ENCODE assay signal across 16 cellular contexts in the genomic region with DNA sequence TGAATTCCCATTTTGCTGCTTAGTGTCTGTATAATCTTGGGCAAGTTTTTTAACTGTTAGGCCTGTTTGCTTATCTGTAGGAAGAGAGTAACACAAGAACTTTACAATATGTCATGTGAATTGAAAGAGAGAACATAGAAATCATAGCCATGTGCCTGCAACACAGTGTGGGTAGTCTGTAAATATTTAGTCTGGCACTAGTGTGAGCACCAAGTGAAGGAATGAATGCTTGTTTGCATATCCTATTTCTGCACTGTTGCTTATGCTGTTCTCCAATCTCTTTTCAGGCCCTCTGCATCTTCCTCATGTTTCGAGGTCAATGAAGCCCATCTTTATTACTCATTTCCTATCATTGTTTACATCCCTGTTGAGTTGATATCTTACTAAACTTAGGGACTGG. TPM values are rescaled to one million over a fixed set of nuclear protein-coding genes. Genes with fewer than 3 reads are reported as not detected.
DNase-seq lines count a peak whose midpoint lies in the region; ATAC-seq, FAIRE-seq and TF ChIP-seq lines count a peak whose summit lies in the region.
"Had no signal": no experiment of that assay in that cellular context is flagged by ENCODE, and none has a peak within 500 bp of the region (broad histone marks: within the 10 kb centered on the region; RNA-seq: fewer than 3 reads in every experiment).

No MANE protein-coding gene starts in this region.

- H3K4me1 ChIP-seq in A549: peaks cover 13% of the 10 kb centered on the region
- peaks cover 0 to 8% of the 10 kb centered on the region in 2 donors for H3K4me1 ChIP-seq in left lung

- H3K9me3 ChIP-seq in A549 (no peaks in the 10 kb centered on the region), left lung (no peaks in the 10 kb centered on the region)

- peak overlapping the region; percentile 23; the same call in 1 of the 2 replicates for H3K27ac Mint-ChIP-seq in HFFc6
- H3K27ac Mint-ChIP-seq: activated naive CD8-positive, alpha-beta T cell treated with anti-CD3 and anti-CD28 coated beads, Interleukin-2, amount 50 U/mL, for 24 hours had no signal

- CTCF ChIA-PET in A549 (lab: Yijun Ruan, JAX): no interaction called here

- H3K27me3 Mint-ChIP-seq in HFFc6 (ENCODE audit: insufficient read depth): no peaks in the 10 kb centered on the region; the same call in none of the 2 replicates
- H3K27me3 Mint-ChIP-seq: activated naive CD8-positive, alpha-beta T cell treated with anti-CD3 and anti-CD28 coated beads, Interleukin-2, amount 50 U/mL, for 24 hours had no signal

- 0 out of 6 replicates have a peak overlapping the region, but pooled peaks of 1 of the 2 experiments have one; percentile 3 for H3K27ac ChIP-seq in A549
- no peak overlapping the region for H3K27ac ChIP-seq in left lung

- DNase-seq in A549 (ENCODE audit: low read depth in 1 of 2, low spot score in 1 of 2) (peak in 1 of 2 experiments; percentile 19), HFFc6 (no peak), bronchial epithelial cell (ENCODE audit: low read depth) (peak; percentile 28), left lung (no peak), inferior parietal cortex (ENCODE audit: extremely low spot score) (no peak), GDM1 (lab: John Stamatoyannopoulos, UW) (no peak), NCI-H187 treated with DMSO at 0.1 percent for 48 hours (lab: John Stamatoyannopoulos, UW) (no peak)
- DNase-seq in stimulated activated CD4-positive, alpha-beta T cell treated with anti-CD3 and anti-CD28 coated beads, Interleukin-4, amount 100 ng/mL, for 24 hours: no peak
- DNase-seq: activated naive CD8-positive, alpha-beta T cell treated with anti-CD3 and anti-CD28 coated beads, Interleukin-2, amount 50 U/mL, for 24 hours; dorsolateral prefrontal cortex; left ventricle myocardium superior; NCI-H1105; NCI-H526 treated with DMSO at 0.1 percent for 48 hours; nucleus accumbens; SHP77 treated with DMSO at 0.1 percent for 48 hours had no signal

- ATAC-seq in A549 (peak in 1 of 2 experiments; percentile 56; a peak in 3 of 6 replicates), left lung (peak; percentile 41)
- ATAC-seq: activated naive CD8-positive, alpha-beta T cell treated with anti-CD3 and anti-CD28 coated beads, Interleukin-2, amount 50 U/mL, for 24 hours; left ventricle myocardium superior had no signal

- H3K36me3 Mint-ChIP-seq in HFFc6 (ENCODE audit: low read depth): peaks cover 5% of the 10 kb centered on the region; the same call in 1 of the 2 replicates

- no peak for TF ChIP-seq POLR2A in A549 (IDR thresholded peaks at IDR 0.05; ENCODE audit: low read length)

- peak overlapping the region; percentile 23 for H3K4me2 ChIP-seq in A549

- H3K4me3 ChIP-seq in A549 (no peak overlapping the region), bronchial epithelial cell (ENCODE audit: low read depth, low read length) (no peak overlapping the region), left lung (no peak overlapping the region)
- H3K4me3 ChIP-seq: dorsolateral prefrontal cortex had no signal

- TF ChIP-seq RAD21 in A549 (conservative IDR thresholded peaks at IDR 0.05 in 1 of 2, IDR thresholded peaks at IDR 0.05 in 1 of 2): no peak

- WGBS in A549 (ENCODE audit: missing lambda C conversion rate): 18% methylated on average over 1 of the region's 1 CpG

- H3K4me1 Mint-ChIP-seq in HFFc6 (ENCODE audit: low read depth): peaks cover 16% of the 10 kb centered on the region

- intact Hi-C loops in left lung (cut with DNase I): no loop called here

- TF ChIP-seq CTCF in A549 (IDR thresholded peaks at IDR 0.05): no peak
- no peak for TF ChIP-seq CTCF in HFFc6 (IDR thresholded peaks at IDR 0.05)
- TF ChIP-seq CTCF in bronchial epithelial cell (IDR thresholded peaks at IDR 0.05; ENCODE audit: insufficient read depth, low read length, severe bottlenecking): no peak
- no peak for TF ChIP-seq CTCF in left lung (IDR thresholded peaks at IDR 0.05)

- FAIRE-seq in A549 (lab: Jason Lieb, UNC) (no peak), bronchial epithelial cell (lab: Jason Lieb, UNC) (no peak)
- FAIRE-seq: H1 had no signal

- H3K9me3 Mint-ChIP-seq in HFFc6: no peaks in the 10 kb centered on the region
- H3K9me3 Mint-ChIP-seq: activated naive CD8-positive, alpha-beta T cell treated with anti-CD3 and anti-CD28 coated beads, Interleukin-2, amount 50 U/mL, for 24 hours had no signal

- POLR2A ChIA-PET in A549 (lab: Yijun Ruan, JAX): no interaction called here

- H3K4me3 Mint-ChIP-seq in HFFc6: no peak overlapping the region
- H3K4me3 Mint-ChIP-seq: activated naive CD8-positive, alpha-beta T cell treated with anti-CD3 and anti-CD28 coated beads, Interleukin-2, amount 50 U/mL, for 24 hours had no signal

- TF ChIP-seq EP300 in A549 (IDR thresholded peaks at IDR 0.05): no peak

- H3K27me3 ChIP-seq in bronchial epithelial cell (ENCODE audit: control insufficient read depth, insufficient read depth, low read length) (no peaks in the 10 kb centered on the region), left lung (no peaks in the 10 kb centered on the region)
- H3K27me3 ChIP-seq: dorsolateral prefrontal cortex had no signal

- H3K36me3 ChIP-seq in bronchial epithelial cell (ENCODE audit: control insufficient read depth, insufficient read depth, low read length): no peaks in the 10 kb centered on the region
- no peaks in the 10 kb centered on the region for H3K36me3 ChIP-seq in left lung

TF ChIP-seq in A549, 52 proteins besides CTCF, POLR2A, EP300 and RAD21:
- TF ChIP-seq ZC3H11A (IDR thresholded peaks at IDR 0.05) (no peak), NPAS2 (CRISPR knock-in tag; IDR thresholded peaks at IDR 0.05; ENCODE audit: borderline replicate concordance) (no peak), TP53 (CRISPR knock-in tag; IDR thresholded peaks at IDR 0.05) (no peak), REST (IDR thresholded peaks at IDR 0.05) (no peak), HEYL (CRISPR knock-in tag; IDR thresholded peaks at IDR 0.05) (no peak), MAFK (IDR thresholded peaks at IDR 0.05; ENCODE audit: partially characterized antibody) (no peak), SREBF2 (IDR thresholded peaks at IDR 0.05) (no peak), MAX (IDR thresholded peaks at IDR 0.05) (no peak), CBX8 (IDR thresholded peaks at IDR 0.05) (no peak), BHLHE40 (IDR thresholded peaks at IDR 0.05; ENCODE audit: low read depth, low read length) (no peak), CHD4 (IDR thresholded peaks at IDR 0.05; ENCODE audit: borderline replicate concordance) (no peak), ZSCAN20 (CRISPR knock-in tag; IDR thresholded peaks at IDR 0.05) (no peak), GATA3 (IDR thresholded peaks at IDR 0.05; ENCODE audit: borderline replicate concordance) (no peak)

RNA-seq across cellular contexts. Expression of gene CBFA2T2, which starts 49.2 kb away (rescaled TPM):
- polyA plus RNA-seq in A549 (2011; rRNA removed) (9.4 and 10.8 TPM in 2 replicates), A549 (2017; fragmentation: RNase III; extraction: RNeasy Plus Mini Kit Qiagen cat#74134 plus additional on column Dnase treatment) (5.2 to 6.8 TPM (median 6.7 TPM) in 3 replicates)
- polyA plus RNA-seq in A549 (2012; cell fraction: cytosol; rRNA removed): 5.9 and 8.2 TPM in 2 replicates
- 15.5 and 15.6 TPM in 2 replicates for polyA plus RNA-seq in A549 (2012; cell fraction: nucleus; rRNA removed)
- polyA minus RNA-seq in A549 (2011; rRNA and poly(A)+ RNA removed): 16.2 and 17.6 TPM in 2 replicates
- 1 to 10 TPM; 7.0 to 9.1 (median 8.0) TPM for total RNA-seq in HFFc6 (2021; fragmentation: NEBNext Ultra II Directional; extraction: Animal tissue kit (Norgen Biotek cat#: 25700))
- total RNA-seq in bronchial epithelial cell (4.0 and 5.3 TPM in 2 replicates), left lung (10 to 100 TPM; 11.9 to 14.5 TPM)
